In genomic region chr11:81913793-81914192, GRCh38 we compare ENCODE assay signal across 26 cellular contexts.
"Had no signal": no experiment of that assay in that cellular context is flagged by ENCODE, and none has a peak within 500 bp of the region (broad histone marks: within the 10 kb centered on the region; RNA-seq: fewer than 3 reads in every experiment).

No MANE protein-coding gene starts in this region.

- ATAC-seq: HepG2 had no signal

- H3K36me3 ChIP-seq: MG63, Peyer's patch, SJSA1 had no signal

- FAIRE-seq: HepG2 had no signal

- DNase-seq: IMR-90, Karpas-422, KG1, MG63, NCI-H1092, NCI-H1105 treated with DMSO at 0.1 percent for 48 hours, NCI-H1417 treated with DMSO at 0.1 percent for 48 hours, NCI-H146, NCI-H1694 treated with DMSO at 0.1 percent for 48 hours, NCI-H1930, NCI-H2081, NCI-H2107, NCI-H226, NCI-H446, NCI-H510A, NCI-H524 treated with DMSO at 0.1 percent for 48 hours, NCI-H774, OCI-M1, PC-9, Peyer's patch, Right ventricle myocardium superior, RPMI8226, SIG-M5 had no signal

- H3K27ac ChIP-seq: PC-9, Peyer's patch, SJSA1 had no signal

- H3K9me3 ChIP-seq: MG63, Peyer's patch, SJSA1 had no signal

- H3K27me3 ChIP-seq: MG63, Peyer's patch, SJSA1 had no signal

- H3K4me3 ChIP-seq: MG63, PC-9, Peyer's patch, SJSA1, SK-N-MC had no signal

- H3K4me1 ChIP-seq: Peyer's patch, SJSA1 had no signal

- H3K4me2 ChIP-seq: PC-9 had no signal

- H2AFZ ChIP-seq: PC-9 had no signal
